Comparison of ENCODE assay signal across 8 cellular contexts in genomic region chr9:91207889-91208651, GRCh38.
DNase-seq lines count a peak whose midpoint lies in the region; ATAC-seq and TF ChIP-seq lines count a peak whose summit lies in the region.

No MANE protein-coding gene starts in this region.

- H2AFZ ChIP-seq in ACC112 (ENCODE audit: low read length, unreplicated experiment), result peak overlapping the region; percentile 87

- peaks cover 17% of the 10 kb centered on the region for H3K9me3 Mint-ChIP-seq in activated CD8-positive, alpha-beta T cell treated with anti-CD3 and anti-CD28 coated beads for 36 hours
- peaks cover 2% of the 10 kb centered on the region for H3K9me3 Mint-ChIP-seq in stimulated activated naive CD8-positive, alpha-beta T cell treated with anti-CD3 and anti-CD28 coated beads, Interleukin-15, Interleukin-2, amounts not matched to agents 100 ng/mL and 50 ng/mL, for 24 hours

- H3K4me3 Mint-ChIP-seq in activated CD8-positive, alpha-beta T cell treated with anti-CD3 and anti-CD28 coated beads for 36 hours, result peak overlapping the region; percentile 35
- H3K4me3 Mint-ChIP-seq in stimulated activated naive CD8-positive, alpha-beta T cell treated with anti-CD3 and anti-CD28 coated beads, Interleukin-15, Interleukin-2, amounts not matched to agents 100 ng/mL and 50 ng/mL, for 24 hours, result peak overlapping the region; percentile 73

- H3K36me3 ChIP-seq in ACC112 (ENCODE audit: insufficient read depth, low read length), result no peaks in the 10 kb centered on the region
- H3K36me3 ChIP-seq in heart right ventricle, result peaks cover 0 to 8% (median 0%) of the 10 kb centered on the region in 9 donors

- H3K79me2 ChIP-seq in ACC112 (ENCODE audit: control insufficient read depth, insufficient read depth, low read length, unreplicated experiment), result no peaks in the 10 kb centered on the region

- intact Hi-C loops in activated CD8-positive, alpha-beta T cell treated with anti-CD3 and anti-CD28 coated beads for 36 hours (cut with micrococcal nuclease), result loop anchor here (2.0 to 5.0 kb wide), 5 partner anchors 15 to 214 kb away; partner anchors contain the start of gene NFIL3
- intact Hi-C loops in heart right ventricle (cut with DNase I), result loop anchor here in 1 of 10 donors (5.0 kb wide), 1 partner anchor 46 kb away; no protein-coding TSS in a partner anchor

- H3K27ac Mint-ChIP-seq in activated CD8-positive, alpha-beta T cell treated with anti-CD3 and anti-CD28 coated beads for 36 hours, result peak overlapping the region; percentile 98
- peak overlapping the region; percentile 98 for H3K27ac Mint-ChIP-seq in stimulated activated naive CD8-positive, alpha-beta T cell treated with anti-CD3 and anti-CD28 coated beads, Interleukin-15, Interleukin-2, amounts not matched to agents 100 ng/mL and 50 ng/mL, for 24 hours

- H3K4me1 ChIP-seq in ACC112 (ENCODE audit: control insufficient read depth, insufficient read depth, low read length, unreplicated experiment) (peaks cover 14% of the 10 kb centered on the region), heart right ventricle (peaks cover 7 to 25% (median 16%) of the 10 kb centered on the region in 9 donors)

- DNase-seq in activated CD8-positive, alpha-beta T cell treated with anti-CD3 and anti-CD28 coated beads for 36 hours, result peak; percentile 55
- no peak for DNase-seq in heart right ventricle
- no peak for DNase-seq in UCSD-AML1 (lab: John Stamatoyannopoulos, UW; ENCODE audit: unreplicated experiment)
- no peak for DNase-seq in GM19240 (ENCODE audit: insufficient read length, low spot score)

- peaks cover 0 to 3% (median 0%) of the 10 kb centered on the region in 11 donors for H3K9me3 ChIP-seq in heart right ventricle

- POLR2A ChIA-PET in activated CD8-positive, alpha-beta T cell treated with anti-CD3 and anti-CD28 coated beads for 36 hours (lab: Charles Lee), result interaction anchor here (0.6 to 5.1 kb wide), 24 partner anchors 9 to 188 kb away, joined by 3 to 53 read pairs (median 4); partner anchors contain the start of gene AUH

- 33% methylated on average over 10 of the region's 10 CpGs for WGBS in heart right ventricle, 2 donors

- no peak for TF ChIP-seq CTCF in activated CD8-positive, alpha-beta T cell treated with anti-CD3 and anti-CD28 coated beads for 36 hours (IDR thresholded peaks at IDR 0.05)
- TF ChIP-seq CTCF in heart right ventricle (IDR thresholded peaks at IDR 0.05), result no peak

- ATAC-seq in GM19025 (IDR thresholded peaks at IDR 0.05; ENCODE audit: low read depth, unreplicated experiment) (peak; percentile 87), HG03159 (IDR thresholded peaks at IDR 0.05; ENCODE audit: unreplicated experiment) (peak; percentile 71), heart right ventricle (peak; percentile 66 to 92 (median 80))
- peak; percentile 76 for ATAC-seq in activated CD8-positive, alpha-beta T cell treated with anti-CD3 and anti-CD28 coated beads for 36 hours

- H3K4me1 Mint-ChIP-seq in activated CD8-positive, alpha-beta T cell treated with anti-CD3 and anti-CD28 coated beads for 36 hours (ENCODE audit: low read depth), result peaks cover 69% of the 10 kb centered on the region
- peaks cover 86% of the 10 kb centered on the region for H3K4me1 Mint-ChIP-seq in stimulated activated naive CD8-positive, alpha-beta T cell treated with anti-CD3 and anti-CD28 coated beads, Interleukin-15, Interleukin-2, amounts not matched to agents 100 ng/mL and 50 ng/mL, for 24 hours (ENCODE audit: low read depth)

- H3K27me3 ChIP-seq in ACC112 (ENCODE audit: insufficient read depth, low read length), result no peaks in the 10 kb centered on the region
- H3K27me3 ChIP-seq in heart right ventricle, result no peaks in the 10 kb centered on the region

- CTCF ChIA-PET in activated CD8-positive, alpha-beta T cell treated with anti-CD3 and anti-CD28 coated beads for 36 hours (lab: Charles Lee), result interaction anchor here (0.8 to 2.1 kb wide), 15 partner anchors 9 to 292 kb away, joined by 3 to 8 read pairs (median 3); no protein-coding TSS in a partner anchor

- H3K27ac ChIP-seq in ACC112 (ENCODE audit: low read depth, low read length) (peak overlapping the region; percentile 65), heart right ventricle (peak overlapping the region in 9 of 10 donors; percentile 39 to 85 (median 63))

- H3K4me3 ChIP-seq in ACC112 (ENCODE audit: low read depth, low read length), result peak overlapping the region; percentile 59
- peak overlapping the region in 5 of 10 donors; percentile 1 to 18 (median 6) for H3K4me3 ChIP-seq in heart right ventricle

- no peaks in the 10 kb centered on the region for H3K27me3 Mint-ChIP-seq in activated CD8-positive, alpha-beta T cell treated with anti-CD3 and anti-CD28 coated beads for 36 hours
- no peaks in the 10 kb centered on the region for H3K27me3 Mint-ChIP-seq in stimulated activated naive CD8-positive, alpha-beta T cell treated with anti-CD3 and anti-CD28 coated beads, Interleukin-15, Interleukin-2, amounts not matched to agents 100 ng/mL and 50 ng/mL, for 24 hours

- peaks cover 54% of the 10 kb centered on the region for H3K36me3 Mint-ChIP-seq in activated CD8-positive, alpha-beta T cell treated with anti-CD3 and anti-CD28 coated beads for 36 hours (ENCODE audit: low read depth)
- H3K36me3 Mint-ChIP-seq in stimulated activated naive CD8-positive, alpha-beta T cell treated with anti-CD3 and anti-CD28 coated beads, Interleukin-15, Interleukin-2, amounts not matched to agents 100 ng/mL and 50 ng/mL, for 24 hours (ENCODE audit: low read depth), result peaks cover 31% of the 10 kb centered on the region
